Comparison of ENCODE assay signal across 1 cellular context in genomic region chr4:154073107-154073817, GRCh38.
TF ChIP-seq lines count a peak whose summit lies in the region.

No MANE protein-coding gene starts in this region.

TF ChIP-seq in H1, 55 proteins besides CTCF, POLR2A, EP300 and RAD21:
- TF ChIP-seq CEBPB (IDR thresholded peaks at IDR 0.05; ENCODE audit: low read depth, low read length) = no peak
- no peak for TF ChIP-seq JUN (IDR thresholded peaks at IDR 0.05; ENCODE audit: low read depth, low read length)
- TF ChIP-seq TBP (IDR thresholded peaks at IDR 0.05; ENCODE audit: low read depth, low read length) = no peak
- TF ChIP-seq CHD2 (IDR thresholded peaks at IDR 0.05; ENCODE audit: low read length) = no peak
- TF ChIP-seq CREB1 (IDR thresholded peaks at IDR 0.05) = no peak
- TF ChIP-seq SIRT6 (IDR thresholded peaks at IDR 0.05; ENCODE audit: low read length) = no peak
- no peak for TF ChIP-seq SP1 (IDR thresholded peaks at IDR 0.05; ENCODE audit: low read depth, low read length)
- TF ChIP-seq EGR1 (IDR thresholded peaks at IDR 0.05; ENCODE audit: borderline replicate concordance, low read depth, low read length) = no peak
- TF ChIP-seq CTBP2 (IDR thresholded peaks at IDR 0.05; ENCODE audit: borderline replicate concordance, insufficient read depth, insufficient read length, low read length) = no peak
- no peak for TF ChIP-seq POU5F1 (IDR thresholded peaks at IDR 0.05; ENCODE audit: low read depth, low read length)
